8 cellular contexts compared by ENCODE assay signal in genomic region chr12:124493809-124494750, GRCh38.
DNase-seq lines count a peak whose midpoint lies in the region; ATAC-seq and TF ChIP-seq lines count a peak whose summit lies in the region.

No MANE protein-coding gene starts in this region.

- no peaks in the 10 kb centered on the region for H3K27me3 ChIP-seq in A673 (replicated peaks; ENCODE audit: insufficient read depth, low read depth, low read length, poor library complexity)

- peak overlapping the region; percentile 30 for H3K27ac ChIP-seq in A673 (ENCODE audit: low read depth, low read length, poor library complexity, severe bottlenecking)

- peak overlapping the region; percentile 39 for H3K4me3 Mint-ChIP-seq in activated T-helper 1 cell treated with anti-CD3 and anti-CD28 coated beads, Interleukin-12 subunit alpha, Interleukin-12 subunit beta, Interleukin-2, Interleukin-4 antibody, amounts not matched to agents 30 ng/mL and 10 ng/mL and 1 ng/mL, durations not matched to agents 14 hours and 24 hours and 36 hours

- ATAC-seq in GM19395 (IDR thresholded peaks at IDR 0.05; ENCODE audit: unreplicated experiment) (peak; percentile 93), HG03342 (IDR thresholded peaks at IDR 0.05; ENCODE audit: unreplicated experiment) (peak; percentile 92), left colon (no peak)

- H3K9me3 Mint-ChIP-seq in activated T-helper 1 cell treated with anti-CD3 and anti-CD28 coated beads, Interleukin-12 subunit alpha, Interleukin-12 subunit beta, Interleukin-2, Interleukin-4 antibody, amounts not matched to agents 30 ng/mL and 10 ng/mL and 1 ng/mL, durations not matched to agents 14 hours and 24 hours and 36 hours = no peaks in the 10 kb centered on the region

- no peaks in the 10 kb centered on the region for H3K27me3 Mint-ChIP-seq in activated T-helper 1 cell treated with anti-CD3 and anti-CD28 coated beads, Interleukin-12 subunit alpha, Interleukin-12 subunit beta, Interleukin-2, Interleukin-4 antibody, amounts not matched to agents 30 ng/mL and 10 ng/mL and 1 ng/mL, durations not matched to agents 14 hours and 24 hours and 36 hours (ENCODE audit: insufficient read depth)

- no peak for DNase-seq in A673 (ENCODE audit: low spot score)
- peak; percentile 11 for DNase-seq in activated T-helper 1 cell treated with anti-CD3 and anti-CD28 coated beads, Interleukin-12 subunit alpha, Interleukin-12 subunit beta, Interleukin-2, Interleukin-4 antibody, amounts not matched to agents 30 ng/mL and 10 ng/mL and 1 ng/mL, durations not matched to agents 14 hours and 24 hours and 36 hours (ENCODE audit: low spot score)
- peak; percentile 76 for DNase-seq in stimulated activated CD8-positive, alpha-beta memory T cell treated with anti-CD3 and anti-CD28 coated beads, Interleukin-4, amount 100 ng/mL, for 48 hours
- no peak for DNase-seq in DMS153 (lab: John Stamatoyannopoulos, UW)
- no peak for DNase-seq in left colon
- DNase-seq in NCI-H146 treated with DMSO at 0.1 percent for 48 hours (lab: John Stamatoyannopoulos, UW; ENCODE audit: unreplicated experiment) = no peak

- H3K27ac Mint-ChIP-seq in activated T-helper 1 cell treated with anti-CD3 and anti-CD28 coated beads, Interleukin-12 subunit alpha, Interleukin-12 subunit beta, Interleukin-2, Interleukin-4 antibody, amounts not matched to agents 30 ng/mL and 10 ng/mL and 1 ng/mL, durations not matched to agents 14 hours and 24 hours and 36 hours = peak overlapping the region; percentile 63

- peaks cover 8% of the 10 kb centered on the region for H3K36me3 Mint-ChIP-seq in activated T-helper 1 cell treated with anti-CD3 and anti-CD28 coated beads, Interleukin-12 subunit alpha, Interleukin-12 subunit beta, Interleukin-2, Interleukin-4 antibody, amounts not matched to agents 30 ng/mL and 10 ng/mL and 1 ng/mL, durations not matched to agents 14 hours and 24 hours and 36 hours (ENCODE audit: low read depth)

- TF ChIP-seq CTCF in A673 (conservative IDR thresholded peaks at IDR 0.05; ENCODE audit: low read depth, low read length) = no peak

- POLR2A ChIA-PET in A673 (lab: Charles Lee; ENCODE audit: low non-redundant PET) = no interaction called here

- H3K9me3 ChIP-seq in A673 (ENCODE audit: low read depth, low read length, poor library complexity, severe bottlenecking) = no peaks in the 10 kb centered on the region

- H3K4me3 ChIP-seq in A673 (ENCODE audit: low read depth, low read length, poor library complexity, severe bottlenecking) = no peak overlapping the region

- H3K4me1 Mint-ChIP-seq in activated T-helper 1 cell treated with anti-CD3 and anti-CD28 coated beads, Interleukin-12 subunit alpha, Interleukin-12 subunit beta, Interleukin-2, Interleukin-4 antibody, amounts not matched to agents 30 ng/mL and 10 ng/mL and 1 ng/mL, durations not matched to agents 14 hours and 24 hours and 36 hours (ENCODE audit: low read depth) = peaks cover 27% of the 10 kb centered on the region

- H3K36me3 ChIP-seq in A673 (ENCODE audit: insufficient read depth, low read length, poor library complexity, severe bottlenecking) = peaks cover 9% of the 10 kb centered on the region

- intact Hi-C loops in A673 (cut with micrococcal nuclease; ENCODE audit: unreplicated experiment) = no loop called here
- intact Hi-C loops in activated T-helper 1 cell treated with anti-CD3 and anti-CD28 coated beads, Interleukin-12 subunit alpha, Interleukin-12 subunit beta, Interleukin-2, Interleukin-4 antibody, amounts not matched to agents 30 ng/mL and 10 ng/mL and 1 ng/mL, durations not matched to agents 14 hours and 24 hours and 36 hours (cut with micrococcal nuclease) = loop anchor here (1.0 kb wide), 5 partner anchors 14 to 280 kb away; no protein-coding TSS in a partner anchor
- intact Hi-C loops in left colon (cut with DNase I, micrococcal nuclease) = no loop called here

- BruUV-seq in A673 (replicated peaks; lab: Mats Ljungman, UMichigan) = no TSS peak

- CTCF ChIA-PET in A673 (lab: Charles Lee) = interaction anchor here (0.6 kb wide), 1 partner anchor 958 kb away, joined by 4 read pairs; no protein-coding TSS in a partner anchor

- H3K4me1 ChIP-seq in A673 (ENCODE audit: insufficient read depth, low read length, poor library complexity, severe bottlenecking) = peaks cover 25% of the 10 kb centered on the region

Comparison
In these comparisons a context has a peak if more than half of its experiments do, and no peak if none do; other contexts are left out.
1. DNase-seq: peak in activated T-helper 1 cell treated with anti-CD3 and anti-CD28 coated beads, Interleukin-12 subunit alpha, Interleukin-12 subunit beta, Interleukin-2, Interleukin-4 antibody, amounts not matched to agents 30 ng/mL and 10 ng/mL and 1 ng/mL, durations not matched to agents 14 hours and 24 hours and 36 hours (single experiment) and stimulated activated CD8-positive, alpha-beta memory T cell treated with anti-CD3 and anti-CD28 coated beads, Interleukin-4, amount 100 ng/mL, for 48 hours (single experiment); none in A673 (single experiment), DMS153 (single experiment), left colon (0 of 2) and NCI-H146 treated with DMSO at 0.1 percent for 48 hours (single experiment).